Comparison of ENCODE assay signal across 11 cellular contexts in the genomic region with DNA sequence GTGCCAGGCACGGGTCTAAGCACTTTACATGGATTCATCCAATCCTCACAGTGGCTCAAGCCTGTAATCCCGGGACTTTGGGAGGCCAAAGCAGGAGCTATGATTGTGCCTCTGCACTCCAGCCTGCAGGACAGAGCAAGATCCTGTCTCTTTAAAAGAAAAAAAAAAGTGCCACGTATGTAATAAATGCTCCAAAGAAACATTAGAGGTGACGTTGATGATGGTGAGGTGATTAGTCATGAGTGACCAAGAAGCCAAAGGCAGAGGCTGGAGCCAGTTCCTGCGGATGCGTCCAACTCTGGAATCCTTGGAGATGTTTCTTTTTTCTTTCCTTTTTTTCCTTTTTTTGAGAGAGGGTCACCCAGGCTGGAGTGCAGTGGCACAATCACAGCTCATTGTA. TPM values are rescaled to one million over a fixed set of nuclear protein-coding genes. Genes with fewer than 3 reads are reported as not detected.
DNase-seq lines count a peak whose midpoint lies in the region; ATAC-seq, FAIRE-seq and TF ChIP-seq lines count a peak whose summit lies in the region.
"Had no signal": no experiment of that assay in that cellular context is flagged by ENCODE, and none has a peak within 500 bp of the region (broad histone marks: within the 10 kb centered on the region; RNA-seq: fewer than 3 reads in every experiment).

No MANE protein-coding gene starts in this region.

- H3K9me3 ChIP-seq in gastroesophageal sphincter (no peaks in the 10 kb centered on the region), OCI-LY7 (ENCODE audit: low read length) (no peaks in the 10 kb centered on the region)
- H3K9me3 ChIP-seq: ovary had no signal

- DNase-seq in EH (ENCODE audit: low read depth) (peak; percentile 94), SW 1271 (lab: John Stamatoyannopoulos, UW) (peak; percentile 44 to 61), sciatic nerve (ENCODE audit: low spot score) (no peak), GM12891 (ENCODE audit: insufficient read length, low spot score) (no peak), OCI-LY7 (ENCODE audit: low spot score) (no peak)
- DNase-seq: activated CD4-positive, alpha-beta T cell treated with anti-CD3 and anti-CD28 coated beads for 1 hour had no signal

- H3K9me2 ChIP-seq in OCI-LY7 (ENCODE audit: insufficient read depth, low read length): no peaks in the 10 kb centered on the region

- BruUV-seq in OCI-LY7 (replicated peaks; lab: Mats Ljungman, UMichigan): no TSS peak

- peaks cover 0 to 17% (median 7%) of the 10 kb centered on the region in 3 donors for H3K4me1 ChIP-seq in gastroesophageal sphincter
- no peaks in the 10 kb centered on the region for H3K4me1 ChIP-seq in OCI-LY7 (ENCODE audit: insufficient read depth, low read length, poor library complexity, severe bottlenecking)

- no peaks in the 10 kb centered on the region for H3K27me3 ChIP-seq in gastroesophageal sphincter
- H3K27me3 ChIP-seq: ovary had no signal

- TF ChIP-seq EP300 in gastroesophageal sphincter (IDR thresholded peaks at IDR 0.05): no peak

- H3K79me2 ChIP-seq in OCI-LY7 (ENCODE audit: insufficient read depth, low read depth, low read length): no peaks in the 10 kb centered on the region

- intact Hi-C loops in sciatic nerve (cut with DNase I) (no loop called here), OCI-LY7 (cut with micrococcal nuclease; ENCODE audit: unreplicated experiment) (no loop called here)

- peak; percentile 80 for ATAC-seq in gastroesophageal sphincter
- peak; percentile 85 for ATAC-seq in sciatic nerve
- ATAC-seq in HG02973 (IDR thresholded peaks at IDR 0.05; ENCODE audit: unreplicated experiment): no peak
- ATAC-seq in HG03108 (IDR thresholded peaks at IDR 0.05; ENCODE audit: unreplicated experiment): no peak

- H3K27ac ChIP-seq in gastroesophageal sphincter: peak overlapping the region in 2 of 4 donors; percentile 56 to 65
- no peak overlapping the region for H3K27ac ChIP-seq in OCI-LY7 (ENCODE audit: low read depth, low read length, poor library complexity, severe bottlenecking)
- H3K27ac ChIP-seq: ovary had no signal

- TF ChIP-seq CTCF in gastroesophageal sphincter (IDR thresholded peaks at IDR 0.05) (no peak), OCI-LY7 (conservative IDR thresholded peaks at IDR 0.05; ENCODE audit: low read length) (no peak)

- no peak overlapping the region for H3K4me3 ChIP-seq in gastroesophageal sphincter
- no peak overlapping the region for H3K4me3 ChIP-seq in OCI-LY7 (ENCODE audit: low read depth, low read length, poor library complexity, severe bottlenecking)
- H3K4me3 ChIP-seq: ovary had no signal

- H4K20me1 ChIP-seq in OCI-LY7 (ENCODE audit: insufficient read depth, low read length): no peaks in the 10 kb centered on the region

- POLR2A ChIA-PET in OCI-LY7 (lab: Charles Lee): interaction anchor here (0.7 to 1.3 kb wide), 2 partner anchors 13 to 18 kb away, joined by 3 to 5 read pairs; no protein-coding TSS in a partner anchor

- H3K36me3 ChIP-seq in gastroesophageal sphincter (no peaks in the 10 kb centered on the region), OCI-LY7 (ENCODE audit: insufficient read depth, low read length) (no peaks in the 10 kb centered on the region)
- H3K36me3 ChIP-seq: ovary had no signal

- no peak overlapping the region for H3K4me2 ChIP-seq in OCI-LY7 (ENCODE audit: low read length)

- 40 to 42% methylated on average over 6 of the region's 6 CpGs for WGBS in gastroesophageal sphincter (ENCODE audit: low coverage in 1 of 2), 2 donors

- TF ChIP-seq POLR2A in gastroesophageal sphincter (IDR thresholded peaks at IDR 0.05): no peak
- TF ChIP-seq POLR2A in GM12891 (IDR thresholded peaks at IDR 0.05; ENCODE audit: low read depth, low read length): no peak

- CTCF ChIA-PET in OCI-LY7 (lab: Charles Lee; ENCODE audit: unreplicated experiment): no interaction called here

- FAIRE-seq in GM12891 (lab: Jason Lieb, UNC): no peak
- FAIRE-seq: colon had no signal

- no peak overlapping the region for H2AFZ ChIP-seq in OCI-LY7 (ENCODE audit: low read length)

TF ChIP-seq in GM12891, 5 proteins besides CTCF, POLR2A, EP300 and RAD21:
- TF ChIP-seq POLR2AphosphoS5 (IDR thresholded peaks at IDR 0.05; ENCODE audit: low read depth, low read length) (no peak), TAF1 (IDR thresholded peaks at IDR 0.05; ENCODE audit: low read depth, low read length) (no peak), PAX5 (IDR thresholded peaks at IDR 0.05; ENCODE audit: insufficient read depth, low read length, severe bottlenecking) (no peak), SPI1 (IDR thresholded peaks at IDR 0.05; ENCODE audit: low read depth, low read length) (no peak), POU2F2 (IDR thresholded peaks at IDR 0.05; ENCODE audit: low read depth, low read length) (no peak)

RNA-seq across cellular contexts. Expression of a gene that starts 59.4 kb away (rescaled TPM):
- total RNA-seq in gastroesophageal sphincter: 10 to 100 TPM; 27.2 to 31.8 (median 30.9) TPM
- 37.2 TPM for total RNA-seq in sciatic nerve
- 6.0 TPM for polyA plus RNA-seq in GM12891 (2012; ENCODE audit: low read depth, missing spikeins)
- 15.7 and 22.8 TPM in 2 replicates for total RNA-seq in OCI-LY7 (2014; rRNA removed; shearing (Covaris generic))
- 18.9 and 23.1 TPM in 2 replicates for total RNA-seq in OCI-LY7 (2022)

Comparison
In these comparisons a context has a peak if more than half of its experiments do, and no peak if none do; other contexts are left out.
1. DNase-seq: peak in EH (single experiment) and SW 1271 (2 of 2); none in sciatic nerve (single experiment), GM12891 (single experiment) and OCI-LY7 (single experiment).
2. ATAC-seq: peak in gastroesophageal sphincter (single experiment) and sciatic nerve (single experiment); none in HG02973 (single experiment) and HG03108 (single experiment).